ENCODE assay signal across 1 cellular context in genomic region chr2:31535753-31536152, GRCh38.
TF ChIP-seq lines count a peak whose summit lies in the region.

No MANE protein-coding gene starts in this region.

TF ChIP-seq in A549, 52 proteins besides CTCF, POLR2A, EP300 and RAD21 (continued from another document):
- TF ChIP-seq, protein P1, sequence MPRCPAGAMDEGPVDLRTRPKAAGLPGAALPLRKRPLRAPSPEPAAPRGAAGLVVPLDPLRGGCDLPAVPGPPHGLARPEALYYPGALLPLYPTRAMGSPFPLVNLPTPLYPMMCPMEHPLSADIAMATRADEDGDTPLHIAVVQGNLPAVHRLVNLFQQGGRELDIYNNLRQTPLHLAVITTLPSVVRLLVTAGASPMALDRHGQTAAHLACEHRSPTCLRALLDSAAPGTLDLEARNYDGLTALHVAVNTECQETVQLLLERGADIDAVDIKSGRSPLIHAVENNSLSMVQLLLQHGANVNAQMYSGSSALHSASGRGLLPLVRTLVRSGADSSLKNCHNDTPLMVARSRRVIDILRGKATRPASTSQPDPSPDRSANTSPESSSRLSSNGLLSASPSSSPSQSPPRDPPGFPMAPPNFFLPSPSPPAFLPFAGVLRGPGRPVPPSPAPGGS (IDR thresholded peaks at IDR 0.05), result no peak
- TF ChIP-seq, protein P2, sequence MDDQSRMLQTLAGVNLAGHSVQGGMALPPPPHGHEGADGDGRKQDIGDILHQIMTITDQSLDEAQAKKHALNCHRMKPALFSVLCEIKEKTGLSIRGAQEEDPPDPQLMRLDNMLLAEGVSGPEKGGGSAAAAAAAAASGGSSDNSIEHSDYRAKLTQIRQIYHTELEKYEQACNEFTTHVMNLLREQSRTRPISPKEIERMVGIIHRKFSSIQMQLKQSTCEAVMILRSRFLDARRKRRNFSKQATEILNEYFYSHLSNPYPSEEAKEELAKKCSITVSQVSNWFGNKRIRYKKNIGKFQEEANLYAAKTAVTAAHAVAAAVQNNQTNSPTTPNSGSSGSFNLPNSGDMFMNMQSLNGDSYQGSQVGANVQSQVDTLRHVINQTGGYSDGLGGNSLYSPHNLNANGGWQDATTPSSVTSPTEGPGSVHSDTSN (IDR thresholded peaks at IDR 0.05), result no peak
- TF ChIP-seq, protein P3, sequence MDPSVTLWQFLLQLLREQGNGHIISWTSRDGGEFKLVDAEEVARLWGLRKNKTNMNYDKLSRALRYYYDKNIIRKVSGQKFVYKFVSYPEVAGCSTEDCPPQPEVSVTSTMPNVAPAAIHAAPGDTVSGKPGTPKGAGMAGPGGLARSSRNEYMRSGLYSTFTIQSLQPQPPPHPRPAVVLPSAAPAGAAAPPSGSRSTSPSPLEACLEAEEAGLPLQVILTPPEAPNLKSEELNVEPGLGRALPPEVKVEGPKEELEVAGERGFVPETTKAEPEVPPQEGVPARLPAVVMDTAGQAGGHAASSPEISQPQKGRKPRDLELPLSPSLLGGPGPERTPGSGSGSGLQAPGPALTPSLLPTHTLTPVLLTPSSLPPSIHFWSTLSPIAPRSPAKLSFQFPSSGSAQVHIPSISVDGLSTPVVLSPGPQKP (IDR thresholded peaks at IDR 0.05; ENCODE audit: low read depth, low read length), result no peak
- no peak for TF ChIP-seq SREBF2 (IDR thresholded peaks at IDR 0.05)
- no peak for TF ChIP-seq CBX8 (IDR thresholded peaks at IDR 0.05)
- no peak for TF ChIP-seq CEBPB (IDR thresholded peaks at IDR 0.05)
- no peak for TF ChIP-seq ZNF302 (CRISPR knock-in tag; IDR thresholded peaks at IDR 0.05)
- no peak for TF ChIP-seq NR3C1 (IDR thresholded peaks at IDR 0.05)
- TF ChIP-seq TFCP2L1 (CRISPR knock-in tag; IDR thresholded peaks at IDR 0.05), result no peak
- TF ChIP-seq BHLHE40 (IDR thresholded peaks at IDR 0.05; ENCODE audit: low read depth, low read length), result no peak
- TF ChIP-seq RCOR1 (IDR thresholded peaks at IDR 0.05; ENCODE audit: low read depth, low read length), result no peak
- TF ChIP-seq, protein P4, sequence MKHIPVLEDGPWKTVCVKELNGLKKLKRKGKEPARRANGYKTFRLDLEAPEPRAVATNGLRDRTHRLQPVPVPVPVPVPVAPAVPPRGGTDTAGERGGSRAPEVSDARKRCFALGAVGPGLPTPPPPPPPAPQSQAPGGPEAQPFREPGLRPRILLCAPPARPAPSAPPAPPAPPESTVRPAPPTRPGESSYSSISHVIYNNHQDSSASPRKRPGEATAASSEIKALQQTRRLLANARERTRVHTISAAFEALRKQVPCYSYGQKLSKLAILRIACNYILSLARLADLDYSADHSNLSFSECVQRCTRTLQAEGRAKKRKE (CRISPR knock-in tag; IDR thresholded peaks at IDR 0.05; ENCODE audit: low read depth), result no peak
